ENCODE assay signal across 12 cellular contexts in the genomic region with DNA sequence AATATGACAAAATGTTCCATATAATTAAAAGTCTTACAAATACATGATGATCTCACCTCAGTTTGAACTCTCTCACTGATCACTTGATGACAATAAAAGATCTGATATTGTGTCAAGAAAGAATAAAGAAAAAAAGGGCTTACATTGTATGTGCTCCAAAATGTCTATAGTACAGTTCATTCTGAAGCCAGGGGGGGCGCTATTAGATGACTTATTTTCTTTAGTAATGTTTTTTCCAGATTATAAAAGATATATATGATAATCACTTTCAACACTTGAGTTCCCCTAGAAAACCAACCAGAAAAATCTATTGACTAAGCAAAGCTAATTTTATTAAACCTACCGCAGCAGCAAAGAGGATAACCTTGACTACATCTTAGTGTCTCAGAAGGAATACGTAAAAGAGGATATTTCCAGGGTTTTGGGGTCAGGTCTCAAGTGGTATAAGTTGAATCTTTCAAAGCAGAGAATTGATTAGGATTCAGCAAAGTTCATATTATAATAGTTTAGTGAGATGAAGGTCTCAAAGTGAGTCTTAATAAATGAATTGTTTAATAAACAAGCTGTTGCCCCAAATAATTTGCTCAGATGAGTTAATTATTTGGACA. TPM values are rescaled to one million over a fixed set of nuclear protein-coding genes. Genes with fewer than 3 reads are reported as not detected.
DNase-seq lines count a peak whose midpoint lies in the region; ATAC-seq and TF ChIP-seq lines count a peak whose summit lies in the region.
"Had no signal": no experiment of that assay in that cellular context is flagged by ENCODE, and none has a peak within 500 bp of the region (broad histone marks: within the 10 kb centered on the region; RNA-seq: fewer than 3 reads in every experiment).

No MANE protein-coding gene starts in this region.

- H3K9me3 Mint-ChIP-seq in HFFc6: no peaks in the 10 kb centered on the region

- no peak overlapping the region for H3K27ac ChIP-seq in VCaP

- ATAC-seq in GM18498 (IDR thresholded peaks at IDR 0.05; ENCODE audit: unreplicated experiment) (no peak), HG03439 (IDR thresholded peaks at IDR 0.05; ENCODE audit: unreplicated experiment) (no peak)

- H3K4me1 Mint-ChIP-seq in HFFc6 (ENCODE audit: low read depth): no peaks in the 10 kb centered on the region

- DNase-seq in AG10803 (ENCODE audit: low read depth) (no peak), HFFc6 (no peak), iris pigment epithelial cell (ENCODE audit: low read depth) (peak; percentile 21), GF-D8 (lab: John Stamatoyannopoulos, UW) (no peak), inferior parietal cortex (ENCODE audit: extremely low spot score) (no peak)
- DNase-seq: activated CD4-positive, alpha-beta memory T cell treated with anti-CD3 and anti-CD28 coated beads for 36 hours; islet precursor cell; occipital lobe; stimulated activated CD4-positive, alpha-beta T cell treated with anti-CD3 and anti-CD28 coated beads, Interleukin-4, amount 100 ng/mL, for 1 hour had no signal

- TF ChIP-seq CTCF in AG10803 (conservative IDR thresholded peaks at IDR 0.05; ENCODE audit: low read length) (peak; percentile 37), HFFc6 (IDR thresholded peaks at IDR 0.05) (peak; percentile 74), VCaP (conservative IDR thresholded peaks at IDR 0.05) (peak; percentile 42)

- no peaks in the 10 kb centered on the region for H3K27me3 Mint-ChIP-seq in HFFc6 (ENCODE audit: insufficient read depth)
- H3K27me3 Mint-ChIP-seq: activated CD4-positive, alpha-beta memory T cell treated with anti-CD3 and anti-CD28 coated beads for 36 hours had no signal

- no peak overlapping the region for H3K4me3 ChIP-seq in AG10803 (ENCODE audit: low read length)

- no peak overlapping the region for H3K4me3 Mint-ChIP-seq in HFFc6
- H3K4me3 Mint-ChIP-seq: activated CD4-positive, alpha-beta memory T cell treated with anti-CD3 and anti-CD28 coated beads for 36 hours had no signal

- H3K27ac Mint-ChIP-seq in HFFc6: no peak overlapping the region
- H3K27ac Mint-ChIP-seq: activated CD4-positive, alpha-beta memory T cell treated with anti-CD3 and anti-CD28 coated beads for 36 hours had no signal

- no peaks in the 10 kb centered on the region for H3K36me3 Mint-ChIP-seq in HFFc6 (ENCODE audit: low read depth)
- H3K36me3 Mint-ChIP-seq: activated CD4-positive, alpha-beta memory T cell treated with anti-CD3 and anti-CD28 coated beads for 36 hours had no signal

RNA-seq across cellular contexts. Expression of a gene that starts 55.8 kb away (rescaled TPM):
- 1 to 10 TPM; 2.2 to 9.6 (median 8.0) TPM for total RNA-seq in HFFc6 (2021; fragmentation: NEBNext Ultra II Directional; extraction: Animal tissue kit (Norgen Biotek cat#: 25700))
- total RNA-seq: activated CD4-positive, alpha-beta memory T cell treated with anti-CD3 and anti-CD28 coated beads for 36 hours had no signal
